8 cellular contexts compared by ENCODE assay signal in the genomic region with DNA sequence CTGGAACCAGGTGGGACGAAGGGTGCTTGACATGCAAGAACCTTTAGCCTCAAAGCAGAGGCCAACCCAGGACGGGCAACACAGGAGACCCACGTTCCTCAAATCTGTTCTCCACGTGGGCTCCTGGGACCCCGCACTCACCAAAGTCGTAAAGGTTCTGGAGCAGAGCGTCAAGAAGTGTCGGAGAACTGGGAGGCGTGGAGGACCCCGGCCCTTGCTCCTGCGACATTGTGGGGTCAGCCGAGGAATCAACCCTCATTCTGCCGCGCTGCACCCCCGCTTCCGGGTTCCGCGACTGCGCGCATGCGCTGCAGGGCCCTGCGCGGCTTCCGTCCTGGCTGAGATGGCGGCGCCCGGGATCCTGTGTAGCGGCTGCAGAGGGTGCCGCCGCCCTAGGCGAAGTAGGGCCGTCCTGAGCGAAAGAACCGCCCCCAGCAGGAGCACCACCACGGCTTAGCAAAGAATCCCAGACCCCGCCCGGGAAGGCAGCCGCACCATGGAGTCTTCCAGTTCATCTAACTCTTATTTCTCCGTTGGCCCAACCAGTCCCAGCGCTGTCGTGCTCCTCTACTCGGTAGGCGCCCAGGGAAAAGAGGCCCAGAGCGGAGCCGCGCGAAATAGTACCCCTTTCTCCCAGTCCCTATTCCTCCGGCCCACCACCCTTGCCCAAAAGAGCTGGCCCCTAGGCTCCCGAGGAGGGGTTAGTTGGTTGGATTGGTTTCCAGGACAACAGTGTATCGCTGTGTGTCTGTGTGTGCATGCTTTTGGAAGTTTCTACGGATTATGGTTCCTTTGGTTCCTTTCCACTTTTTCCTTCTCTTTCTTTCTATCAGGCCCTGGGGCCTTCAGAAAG. TPM values are rescaled to one million over a fixed set of nuclear protein-coding genes. Genes with fewer than 3 reads are reported as not detected.
A peak's percentile ranks its signal among the peaks of the same experiment; 100 is the strongest.
DNase-seq lines count a peak whose midpoint lies in the region; ATAC-seq and TF ChIP-seq lines count a peak whose summit lies in the region.

Gene GNPAT, plus strand, starts transcription at position 330 of the 853 bp plus-strand sequence. Its CDS starts 167 bp downstream, at position 497.

- peaks cover 47% of the 10 kb centered on the region for H3K36me3 Mint-ChIP-seq in activated CD4-positive, alpha-beta T cell treated with anti-CD3 and anti-CD28 coated beads for 36 hours (ENCODE audit: low read depth)

- H3K4me3 Mint-ChIP-seq in activated CD4-positive, alpha-beta T cell treated with anti-CD3 and anti-CD28 coated beads for 36 hours, result peak within 1 kb of the TSS; percentile 98

- no peaks in the 10 kb centered on the region for H3K9me3 Mint-ChIP-seq in activated CD4-positive, alpha-beta T cell treated with anti-CD3 and anti-CD28 coated beads for 36 hours (ENCODE audit: low read depth)

- TF ChIP-seq CTCF in AG10803 (conservative IDR thresholded peaks at IDR 0.05; ENCODE audit: low read length), result no peak
- no peak for TF ChIP-seq CTCF in choroid plexus epithelial cell (conservative IDR thresholded peaks at IDR 0.05; ENCODE audit: low read depth, low read length)

- no peaks in the 10 kb centered on the region for H3K27me3 Mint-ChIP-seq in activated CD4-positive, alpha-beta T cell treated with anti-CD3 and anti-CD28 coated beads for 36 hours

- H3K4me3 ChIP-seq in AG10803 (ENCODE audit: low read length), result peak within 1 kb of the TSS; percentile 93
- peak within 1 kb of the TSS; percentile 96 for H3K4me3 ChIP-seq in choroid plexus epithelial cell (ENCODE audit: low read depth, low read length)

- POLR2A ChIA-PET in activated CD4-positive, alpha-beta T cell treated with anti-CD3 and anti-CD28 coated beads for 36 hours (lab: Charles Lee), result interaction anchor here (0.5 to 1.2 kb wide), 4 partner anchors 9 to 358 kb away, joined by 3 to 5 read pairs (median 4); partner anchors contain the start of genes EXOC8 and SPRTN

- CTCF ChIA-PET in activated CD4-positive, alpha-beta T cell treated with anti-CD3 and anti-CD28 coated beads for 36 hours (lab: Charles Lee), result interaction anchor here (0.7 to 1.3 kb wide), 7 partner anchors 9 to 581 kb away, joined by 3 to 6 read pairs (median 4); partner anchors contain the start of genes EXOC8 and SPRTN

- DNase-seq in AG10803 (ENCODE audit: low read depth) (peak; percentile 80), NCI-H510A (lab: John Stamatoyannopoulos, UW) (peak; percentile 74), choroid plexus epithelial cell (ENCODE audit: low read depth) (peak; percentile 83), kidney tubule cell (ENCODE audit: low spot score) (peak; percentile 89)
- DNase-seq in activated CD4-positive, alpha-beta T cell treated with anti-CD3 and anti-CD28 coated beads for 36 hours, result peak; percentile 94
- peak; percentile 77 to 83 for DNase-seq in stimulated activated CD4-positive, alpha-beta T cell treated with anti-CD3 and anti-CD28 coated beads, Interleukin-1b, Interleukin-23, amount 100 ng/mL, for 1 hour (ENCODE audit: low read depth in 2 of 2)

- intact Hi-C loops in activated CD4-positive, alpha-beta T cell treated with anti-CD3 and anti-CD28 coated beads for 36 hours (cut with DNase I, micrococcal nuclease), result loop anchor here (1.0 to 2.0 kb wide), 10 partner anchors 30 to 599 kb away; partner anchors contain the start of genes ARV1 (in 2 of the 2), COG2 (in 1 of the 2), EGLN1 (in 1 of the 2) and EXOC8 (in 1 of the 2)

- H3K27ac Mint-ChIP-seq in activated CD4-positive, alpha-beta T cell treated with anti-CD3 and anti-CD28 coated beads for 36 hours, result peak within 1 kb of the TSS; percentile 95

- peak; percentile 95 for ATAC-seq in GM19023 (IDR thresholded peaks at IDR 0.05; ENCODE audit: unreplicated experiment)
- ATAC-seq in HG03196 (IDR thresholded peaks at IDR 0.05; ENCODE audit: unreplicated experiment), result peak; percentile 90
- peak; percentile 98 for ATAC-seq in activated CD4-positive, alpha-beta T cell treated with anti-CD3 and anti-CD28 coated beads for 36 hours

- peaks cover 58% of the 10 kb centered on the region for H3K4me1 Mint-ChIP-seq in activated CD4-positive, alpha-beta T cell treated with anti-CD3 and anti-CD28 coated beads for 36 hours

RNA-seq across cellular contexts. Expression of gene GNPAT, which starts in this region (rescaled TPM):
- total RNA-seq in activated CD4-positive, alpha-beta T cell treated with anti-CD3 and anti-CD28 coated beads for 36 hours, result 10 to 100 TPM; 58.0 to 62.0 TPM

Comparison
In these comparisons a context has a peak if more than half of its experiments do, and no peak if none do; other contexts are left out.
1. Peak in every context shown above with its lines: DNase-seq, ATAC-seq and H3K4me3 ChIP-seq.